ENCODE assay signal across 23 cellular contexts in genomic region chr12:109608270-109608669, GRCh38. TPM values are rescaled to one million over a fixed set of nuclear protein-coding genes. Genes with fewer than 3 reads are reported as not detected.
DNase-seq lines count a peak whose midpoint lies in the region; ATAC-seq and TF ChIP-seq lines count a peak whose summit lies in the region.
"Had no signal": no experiment of that assay in that cellular context is flagged by ENCODE, and none has a peak within 500 bp of the region (broad histone marks: within the 10 kb centered on the region; RNA-seq: fewer than 3 reads in every experiment).

No MANE protein-coding gene starts in this region.

- H3K9ac ChIP-seq in SK-N-SH = no peak overlapping the region
- H3K9ac ChIP-seq: GM23248 had no signal

- ATAC-seq in SK-N-SH treated with all-trans-retinoic acid at 6 μM for 48 hours = no peak
- peak; percentile 24 for ATAC-seq in activated T-helper 17 cell treated with anti-CD3 and anti-CD28 coated beads, Interleukin-2, amount 50 U/mL, for 72 hours (replicated peaks)
- ATAC-seq: GM12878 had no signal

- no peak for TF ChIP-seq EP300 in SK-N-SH (IDR thresholded peaks at IDR 0.05; ENCODE audit: borderline replicate concordance in 1 of 2, low read depth in 1 of 2, low read length in 1 of 2)

- H3K9me3 ChIP-seq in SK-N-SH = no peaks in the 10 kb centered on the region
- H3K9me3 ChIP-seq: Caco-2, SJSA1 had no signal

- H3K27ac Mint-ChIP-seq in activated T-helper 17 cell treated with anti-CD3 and anti-CD28 coated beads, Interleukin-2, amount 50 U/mL, for 72 hours = no peak overlapping the region
- H3K27ac Mint-ChIP-seq: CD4-positive, alpha-beta memory T cell; HFFc6 had no signal

- H3K27me3 ChIP-seq in SK-N-SH (ENCODE audit: insufficient read depth) (peaks cover 7% of the 10 kb centered on the region; the same call in 1 of the 2 replicates), layer of hippocampus (ENCODE audit: control insufficient read depth, insufficient read depth, low read length) (peaks cover 2% of the 10 kb centered on the region)

- no peak for TF ChIP-seq CTCF in SK-N-SH (IDR thresholded peaks at IDR 0.05)

- no peaks in the 10 kb centered on the region for H3K36me3 ChIP-seq in SK-N-SH (replicated peaks in 1 of 2; ENCODE audit: control insufficient read depth in 1 of 2, insufficient read depth in 2 of 2, low read length in 1 of 2)
- H3K36me3 ChIP-seq: SJSA1 had no signal

- no peaks in the 10 kb centered on the region for H3K36me3 Mint-ChIP-seq in activated T-helper 17 cell treated with anti-CD3 and anti-CD28 coated beads, Interleukin-2, amount 50 U/mL, for 72 hours (ENCODE audit: low read depth)
- H3K36me3 Mint-ChIP-seq: CD4-positive, alpha-beta memory T cell had no signal

- H3F3A ChIP-seq in SK-N-SH (replicated peaks; ENCODE audit: insufficient read depth) = no peaks in the 10 kb centered on the region

- peaks cover 0 to 65% of the 10 kb centered on the region in 2 experiments; a peak in 1 of 4 replicates for H3K4me1 ChIP-seq in SK-N-SH (ENCODE audit: control insufficient read depth in 1 of 2, insufficient read depth in 2 of 2, low read depth in 1 of 2, low read length in 1 of 2)
- H3K4me1 ChIP-seq: SJSA1 had no signal

- no peak overlapping the region for H3K4me3 ChIP-seq in SK-N-SH (ENCODE audit: low read depth in 2 of 2, low read length in 1 of 2)
- H3K4me3 ChIP-seq: GM12878, GM23248, SJSA1 had no signal

- peaks cover 18% of the 10 kb centered on the region for H3K27me3 Mint-ChIP-seq in activated T-helper 17 cell treated with anti-CD3 and anti-CD28 coated beads, Interleukin-2, amount 50 U/mL, for 72 hours

- H3K9me3 Mint-ChIP-seq in activated T-helper 17 cell treated with anti-CD3 and anti-CD28 coated beads, Interleukin-2, amount 50 U/mL, for 72 hours = no peaks in the 10 kb centered on the region
- H3K9me3 Mint-ChIP-seq: CD4-positive, alpha-beta memory T cell; H9; HFFc6 had no signal

- CTCF ChIA-PET in SK-N-SH (lab: Yijun Ruan, JAX) = interaction anchor here (1.2 to 3.7 kb wide), 4 partner anchors 11 to 197 kb away, joined by 3 to 27 read pairs (median 6); no protein-coding TSS in a partner anchor

- H3K4me3 Mint-ChIP-seq in activated T-helper 17 cell treated with anti-CD3 and anti-CD28 coated beads, Interleukin-2, amount 50 U/mL, for 72 hours = no peak overlapping the region
- H3K4me3 Mint-ChIP-seq: CD4-positive, alpha-beta memory T cell; H9; HFFc6 had no signal

- H3K79me2 ChIP-seq in SK-N-SH (ENCODE audit: insufficient read depth) = no peaks in the 10 kb centered on the region

- H3K4me1 Mint-ChIP-seq in activated T-helper 17 cell treated with anti-CD3 and anti-CD28 coated beads, Interleukin-2, amount 50 U/mL, for 72 hours = no peaks in the 10 kb centered on the region

- DNase-seq in SK-N-SH = no peak
- no peak for DNase-seq in GDM1 (lab: John Stamatoyannopoulos, UW)
- no peak for DNase-seq in 8988T
- DNase-seq: C1 segment of cervical spinal cord; Caco-2; CD4-positive, alpha-beta memory T cell; GM23248; H9; HFFc6; KBM-7; NCI-H1105 treated with DMSO at 0.1 percent for 48 hours; NCI-H146; NCI-H1930; NCI-H446 treated with DMSO at 0.1 percent for 48 hours; NCI-H526; Right ventricle myocardium superior; RPMI8226 had no signal

- no peak overlapping the region for H3K4me2 ChIP-seq in SK-N-SH

- H3K27ac ChIP-seq in SK-N-SH (ENCODE audit: low read depth in 2 of 2, low read length in 1 of 2) = peak overlapping the region in 1 of 2 experiments; percentile 96; a peak in 2 of 4 replicates
- peak overlapping the region; percentile 93 for H3K27ac ChIP-seq in layer of hippocampus (ENCODE audit: low read depth, low read length)
- H3K27ac ChIP-seq in temporal lobe (ENCODE audit: low read depth, low read length) = peak overlapping the region; percentile 98
- H3K27ac ChIP-seq: GM23248, SJSA1 had no signal

- H3K9me2 ChIP-seq in SK-N-SH = no peaks in the 10 kb centered on the region

- no peak overlapping the region for H2AFZ ChIP-seq in SK-N-SH (ENCODE audit: low read depth)
- H2AFZ ChIP-seq: GM23248 had no signal

- no peak for TF ChIP-seq RAD21 in SK-N-SH (IDR thresholded peaks at IDR 0.05; ENCODE audit: low read length)

- POLR2A ChIA-PET in SK-N-SH (lab: Yijun Ruan, JAX) = interaction anchor here (0.6 kb wide), 1 partner anchor 32 kb away, joined by 3 read pairs; no protein-coding TSS in a partner anchor

- WGBS in SK-N-SH (ENCODE audit: low lambda C conversion rate) = 56% methylated on average over 4 of the region's 4 CpGs

- no peaks in the 10 kb centered on the region for H4K20me1 ChIP-seq in SK-N-SH (ENCODE audit: insufficient read depth)

TF ChIP-seq in SK-N-SH, 30 proteins besides CTCF, POLR2A, EP300 and RAD21 (continues in another document):
- peak; percentile 5; the same call in 1 of the 2 replicates for TF ChIP-seq GATA2 (CRISPR knock-in tag; IDR thresholded peaks at IDR 0.05)
- no peak for TF ChIP-seq REST (IDR thresholded peaks at IDR 0.05; ENCODE audit: low read depth, low read length)

TF ChIP-seq in SK-N-SH treated with all-trans-retinoic acid at 6 μM for 48 hours, 23 proteins besides CTCF, POLR2A, EP300 and RAD21 (continues in another document):
- TF ChIP-seq OSR1 (CRISPR knock-in tag; IDR thresholded peaks at IDR 0.05) (no peak), GLIS3 (CRISPR knock-in tag; IDR thresholded peaks at IDR 0.05) (no peak), CSRNP3 (CRISPR knock-in tag; IDR thresholded peaks at IDR 0.05) (no peak), TCF4 (CRISPR knock-in tag; IDR thresholded peaks at IDR 0.05; ENCODE audit: borderline replicate concordance) (no peak), ARNTL (CRISPR knock-in tag; IDR thresholded peaks at IDR 0.05; ENCODE audit: borderline replicate concordance, low read depth) (no peak), PATZ1 (CRISPR knock-in tag; IDR thresholded peaks at IDR 0.05; ENCODE audit: borderline replicate concordance) (no peak), ZFP30 (CRISPR knock-in tag; IDR thresholded peaks at IDR 0.05) (no peak), ZC3H10 (CRISPR knock-in tag; IDR thresholded peaks at IDR 0.05) (no peak), ESRRG (CRISPR knock-in tag; IDR thresholded peaks at IDR 0.05) (no peak), TSHZ2 (CRISPR knock-in tag; IDR thresholded peaks at IDR 0.05) (no peak), ISL1 (CRISPR knock-in tag; IDR thresholded peaks at IDR 0.05) (no peak)

RNA-seq across cellular contexts. Expression of gene MVK, which starts 34.7 kb away (rescaled TPM):
- polyA plus RNA-seq in SK-N-SH (2012; rRNA removed) = 6.3 and 7.0 TPM in 2 replicates
- polyA plus RNA-seq in SK-N-SH (2012; cell fraction: cytosol; rRNA removed) = 2.8 and 5.3 TPM in 2 replicates
- 9.3 and 10.3 TPM in 2 replicates for polyA plus RNA-seq in SK-N-SH (2012; cell fraction: nucleus; rRNA removed)
- 10 to 100 TPM; 10.7 to 15.6 TPM for total RNA-seq in activated T-helper 17 cell treated with anti-CD3 and anti-CD28 coated beads, Interleukin-2, amount 50 U/mL, for 72 hours
- 9.3 TPM for total RNA-seq in temporal lobe

RNA-seq across cellular contexts. Expression of gene MMAB, which starts 35.0 kb away (rescaled TPM):
- polyA plus RNA-seq in SK-N-SH (2012; rRNA removed) = 14.8 and 15.9 TPM in 2 replicates
- 11.7 and 14.3 TPM in 2 replicates for polyA plus RNA-seq in SK-N-SH (2012; cell fraction: cytosol; rRNA removed)
- 18.6 and 20.3 TPM in 2 replicates for polyA plus RNA-seq in SK-N-SH (2012; cell fraction: nucleus; rRNA removed)
- total RNA-seq in activated T-helper 17 cell treated with anti-CD3 and anti-CD28 coated beads, Interleukin-2, amount 50 U/mL, for 72 hours = 10 to 100 TPM; 17.8 to 22.2 TPM
- 11.1 TPM for total RNA-seq in temporal lobe
